In the genomic region with DNA sequence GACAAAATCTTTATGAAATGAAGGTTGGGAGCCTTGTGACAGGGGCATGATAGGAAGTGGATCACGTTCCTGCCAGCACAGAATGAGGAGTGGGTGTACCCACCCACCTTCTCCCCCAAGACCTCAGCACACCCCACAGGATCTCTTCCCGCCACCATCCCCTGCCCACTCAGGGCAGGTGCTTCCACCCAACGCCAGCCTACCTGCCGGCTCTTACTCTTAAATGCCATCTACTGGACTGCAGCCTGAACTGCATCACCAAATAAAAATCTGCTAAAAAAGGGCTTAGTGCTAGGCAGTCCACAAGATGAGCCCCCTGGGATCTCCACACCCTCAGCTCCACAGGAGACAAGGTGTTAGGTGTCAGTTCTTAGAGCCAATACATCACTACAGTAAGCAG, we compare ENCODE assay signal across 11 cellular contexts. TPM values are rescaled to one million over a fixed set of nuclear protein-coding genes. Genes with fewer than 3 reads are reported as not detected.
DNase-seq lines count a peak whose midpoint lies in the region; ATAC-seq, FAIRE-seq and TF ChIP-seq lines count a peak whose summit lies in the region.
"Had no signal": no experiment of that assay in that cellular context is flagged by ENCODE, and none has a peak within 500 bp of the region (broad histone marks: within the 10 kb centered on the region; RNA-seq: fewer than 3 reads in every experiment).

No MANE protein-coding gene starts in this region.

- peak; percentile 53 for TF ChIP-seq CTCF in KMS-11 (conservative IDR thresholded peaks at IDR 0.05; ENCODE audit: low read depth, low read length)
- peak; percentile 19 for TF ChIP-seq CTCF in bronchial epithelial cell (IDR thresholded peaks at IDR 0.05; ENCODE audit: insufficient read depth, low read length, severe bottlenecking)
- TF ChIP-seq CTCF in mucosa of descending colon (IDR thresholded peaks at IDR 0.05), result no peak
- TF ChIP-seq CTCF in tibial artery (IDR thresholded peaks at IDR 0.05), result no peak

- no peak overlapping the region for H3K9ac ChIP-seq in KMS-11

- no peak overlapping the region for H3K4me2 ChIP-seq in KMS-11

- no peaks in the 10 kb centered on the region for H3K27me3 ChIP-seq in KMS-11 (ENCODE audit: insufficient read depth, low read depth)
- no peaks in the 10 kb centered on the region for H3K27me3 ChIP-seq in bronchial epithelial cell (ENCODE audit: control insufficient read depth, insufficient read depth, low read length)
- H3K27me3 ChIP-seq in tibial artery, result no peaks in the 10 kb centered on the region

- no peak overlapping the region for H3K27ac Mint-ChIP-seq in activated T-helper 1 cell treated with anti-CD3 and anti-CD28 coated beads, Interleukin-12 subunit alpha, Interleukin-12 subunit beta, Interleukin-2, Interleukin-4 antibody, amounts not matched to agents 30 ng/mL and 10 ng/mL and 1 ng/mL, durations not matched to agents 14 hours and 24 hours and 36 hours

- peaks cover 53% of the 10 kb centered on the region for H3K36me3 Mint-ChIP-seq in activated T-helper 1 cell treated with anti-CD3 and anti-CD28 coated beads, Interleukin-12 subunit alpha, Interleukin-12 subunit beta, Interleukin-2, Interleukin-4 antibody, amounts not matched to agents 30 ng/mL and 10 ng/mL and 1 ng/mL, durations not matched to agents 14 hours and 24 hours and 36 hours (ENCODE audit: low read depth)

- no peak overlapping the region for H2AFZ ChIP-seq in KMS-11 (ENCODE audit: low read depth)

- H3K4me3 ChIP-seq in KMS-11 (IDR thresholded peaks at IDR 0.05; ENCODE audit: insufficient read depth, low read depth, low read length) (no peak overlapping the region), bronchial epithelial cell (ENCODE audit: low read depth, low read length) (no peak overlapping the region), mucosa of descending colon (no peak overlapping the region), tibial artery (no peak overlapping the region)

- H3K4me1 Mint-ChIP-seq in activated T-helper 1 cell treated with anti-CD3 and anti-CD28 coated beads, Interleukin-12 subunit alpha, Interleukin-12 subunit beta, Interleukin-2, Interleukin-4 antibody, amounts not matched to agents 30 ng/mL and 10 ng/mL and 1 ng/mL, durations not matched to agents 14 hours and 24 hours and 36 hours (ENCODE audit: low read depth), result no peaks in the 10 kb centered on the region

- intact Hi-C loops in mucosa of descending colon (cut with DNase I, micrococcal nuclease), result no loop called here
- intact Hi-C loops in activated T-helper 1 cell treated with anti-CD3 and anti-CD28 coated beads, Interleukin-12 subunit alpha, Interleukin-12 subunit beta, Interleukin-2, Interleukin-4 antibody, amounts not matched to agents 30 ng/mL and 10 ng/mL and 1 ng/mL, durations not matched to agents 14 hours and 24 hours and 36 hours (cut with micrococcal nuclease), result no loop called here
- intact Hi-C loops in tibial artery (cut with DNase I; ENCODE audit: low total_unique reads), result no loop called here

- H3K36me3 ChIP-seq in KMS-11 (ENCODE audit: insufficient read depth), result no peaks in the 10 kb centered on the region; the same call in 1 of the 2 replicates
- no peaks in the 10 kb centered on the region for H3K36me3 ChIP-seq in bronchial epithelial cell (ENCODE audit: control insufficient read depth, insufficient read depth, low read length)
- no peaks in the 10 kb centered on the region for H3K36me3 ChIP-seq in mucosa of descending colon (ENCODE audit: low read depth)
- H3K36me3 ChIP-seq in tibial artery, result peaks cover 4 to 13% (median 4%) of the 10 kb centered on the region in 3 donors

- no peaks in the 10 kb centered on the region for H4K20me1 ChIP-seq in KMS-11 (ENCODE audit: insufficient read depth)

- peak; percentile 7 for DNase-seq in DMS 273 (lab: John Stamatoyannopoulos, UW; ENCODE audit: unreplicated experiment)
- DNase-seq in DMS 273 treated with DMSO at 0.1 percent for 48 hours (lab: John Stamatoyannopoulos, UW), result no peak
- no peak for DNase-seq in bronchial epithelial cell (ENCODE audit: low read depth)
- no peak for DNase-seq in mucosa of descending colon
- no peak for DNase-seq in activated T-helper 1 cell treated with anti-CD3 and anti-CD28 coated beads, Interleukin-12 subunit alpha, Interleukin-12 subunit beta, Interleukin-2, Interleukin-4 antibody, amounts not matched to agents 30 ng/mL and 10 ng/mL and 1 ng/mL, durations not matched to agents 14 hours and 24 hours and 36 hours (ENCODE audit: low spot score)
- no peak for DNase-seq in activated CD4-positive, alpha-beta T cell treated with anti-CD3 and anti-CD28 coated beads for 4 hours
- no peak for DNase-seq in tibial artery
- DNase-seq: 8988T, NCI-H526 treated with DMSO at 0.1 percent for 48 hours had no signal

- H3K4me3 Mint-ChIP-seq in activated T-helper 1 cell treated with anti-CD3 and anti-CD28 coated beads, Interleukin-12 subunit alpha, Interleukin-12 subunit beta, Interleukin-2, Interleukin-4 antibody, amounts not matched to agents 30 ng/mL and 10 ng/mL and 1 ng/mL, durations not matched to agents 14 hours and 24 hours and 36 hours, result no peak overlapping the region

- H3K79me2 ChIP-seq in KMS-11 (ENCODE audit: insufficient read depth, low read depth), result no peaks in the 10 kb centered on the region

- peaks cover 29% of the 10 kb centered on the region for H3K9me3 Mint-ChIP-seq in activated T-helper 1 cell treated with anti-CD3 and anti-CD28 coated beads, Interleukin-12 subunit alpha, Interleukin-12 subunit beta, Interleukin-2, Interleukin-4 antibody, amounts not matched to agents 30 ng/mL and 10 ng/mL and 1 ng/mL, durations not matched to agents 14 hours and 24 hours and 36 hours

- H3K27ac ChIP-seq in KMS-11 (no peak overlapping the region), tibial artery (no peak overlapping the region)

- ATAC-seq in mucosa of descending colon, result peak; percentile 45
- ATAC-seq: SK-N-SH treated with all-trans-retinoic acid at 6 μM for 48 hours had no signal

- H3K9me3 ChIP-seq in mucosa of descending colon (peaks cover 18% of the 10 kb centered on the region), tibial artery (peaks cover 0 to 15% (median 10%) of the 10 kb centered on the region in 3 donors)

- H3K4me1 ChIP-seq in KMS-11 (ENCODE audit: low read depth, poor library complexity, severe bottlenecking) (no peaks in the 10 kb centered on the region), mucosa of descending colon (ENCODE audit: low read depth) (no peaks in the 10 kb centered on the region), tibial artery (no peaks in the 10 kb centered on the region)

- H3K27me3 Mint-ChIP-seq in activated T-helper 1 cell treated with anti-CD3 and anti-CD28 coated beads, Interleukin-12 subunit alpha, Interleukin-12 subunit beta, Interleukin-2, Interleukin-4 antibody, amounts not matched to agents 30 ng/mL and 10 ng/mL and 1 ng/mL, durations not matched to agents 14 hours and 24 hours and 36 hours (ENCODE audit: insufficient read depth), result no peaks in the 10 kb centered on the region

- no peak for FAIRE-seq in bronchial epithelial cell (lab: Jason Lieb, UNC)

RNA-seq across cellular contexts. Expression of a gene that starts 20.6 kb away (rescaled TPM):
- total RNA-seq in bronchial epithelial cell (6.3 and 11.0 TPM in 2 replicates), mucosa of descending colon (10 to 100 TPM; 19.6 to 31.8 (median 25.0) TPM)
- 17.2 and 19.2 TPM in 2 replicates for total RNA-seq in activated T-helper 1 cell treated with anti-CD3 and anti-CD28 coated beads, Interleukin-12 subunit alpha, Interleukin-12 subunit beta, Interleukin-2, Interleukin-4 antibody, amounts not matched to agents 30 ng/mL and 10 ng/mL and 1 ng/mL, durations not matched to agents 14 hours and 24 hours and 36 hours

Comparison
In these comparisons a context has a peak if more than half of its experiments do, and no peak if none do; other contexts are left out.
1. CTCF ChIP-seq: peak in KMS-11 (single experiment) and bronchial epithelial cell (single experiment); none in mucosa of descending colon (single experiment) and tibial artery (0 of 2).